In the genomic region with DNA sequence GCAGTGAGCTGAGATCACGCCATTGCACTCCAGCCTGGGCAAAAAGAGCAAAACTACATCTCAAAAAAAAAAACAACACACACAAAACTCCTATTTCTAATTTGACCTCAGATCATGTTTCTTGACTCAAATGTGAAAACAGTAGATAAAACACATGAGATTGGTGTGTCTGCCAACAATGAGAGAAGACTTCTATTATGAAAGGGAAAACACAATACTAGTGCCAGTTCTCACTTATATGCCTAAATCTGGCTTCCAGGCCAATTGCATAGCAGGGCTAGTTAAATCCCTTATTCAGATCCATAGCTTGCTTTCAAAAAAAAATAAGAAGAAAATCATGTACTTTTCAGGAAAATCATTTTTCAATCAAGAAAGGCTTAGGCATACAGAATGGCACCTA, we compare ENCODE assay signal across 13 cellular contexts. TPM values are rescaled to one million over a fixed set of nuclear protein-coding genes. Genes with fewer than 3 reads are reported as not detected.
DNase-seq lines count a peak whose midpoint lies in the region; ATAC-seq and TF ChIP-seq lines count a peak whose summit lies in the region.
"Had no signal": no experiment of that assay in that cellular context is flagged by ENCODE, and none has a peak within 500 bp of the region (broad histone marks: within the 10 kb centered on the region; RNA-seq: fewer than 3 reads in every experiment).

No MANE protein-coding gene starts in this region.

- DNase-seq in activated CD8-positive, alpha-beta memory T cell treated with anti-CD3 and anti-CD28 coated beads, Interleukin-2, amount 10 ng/mL, durations not matched to agents 7 days and 5 days: no peak
- DNase-seq in activated CD8-positive, alpha-beta memory T cell treated with anti-CD3 and anti-CD28 coated beads for 24 hours: no peak
- DNase-seq in choroid plexus epithelial cell (ENCODE audit: low read depth) (peak; percentile 14), fibroblast of the conjunctiva (ENCODE audit: low read depth) (peak; percentile 1), superior temporal gyrus (ENCODE audit: extremely low spot score) (peak; percentile 50), GM10266 (ENCODE audit: extremely low spot score) (no peak), NCI-H82 treated with DMSO at 0.1 percent for 48 hours (lab: John Stamatoyannopoulos, UW; ENCODE audit: unreplicated experiment) (no peak)
- DNase-seq in CD4-positive, alpha-beta T cell: no peak
- DNase-seq: DMS 273 treated with DMSO at 0.1 percent for 48 hours, H7, IMR-90 had no signal

- H3K27ac Mint-ChIP-seq in activated CD8-positive, alpha-beta memory T cell treated with anti-CD3 and anti-CD28 coated beads, Interleukin-2, amount 10 ng/mL, durations not matched to agents 7 days and 5 days: peak overlapping the region; percentile 22
- H3K27ac Mint-ChIP-seq in CD4-positive, alpha-beta T cell: no peak overlapping the region
- H3K27ac Mint-ChIP-seq: GM23338 had no signal

- H3K4me3 Mint-ChIP-seq in activated CD8-positive, alpha-beta memory T cell treated with anti-CD3 and anti-CD28 coated beads, Interleukin-2, amount 10 ng/mL, durations not matched to agents 7 days and 5 days: no peak overlapping the region
- no peak overlapping the region for H3K4me3 Mint-ChIP-seq in CD4-positive, alpha-beta T cell
- H3K4me3 Mint-ChIP-seq: GM23338 had no signal

- no peaks in the 10 kb centered on the region for H3K27me3 ChIP-seq in CD4-positive, alpha-beta T cell (ENCODE audit: control insufficient read depth, insufficient read depth, low read length)

- no peak overlapping the region for H3K27ac ChIP-seq in CD4-positive, alpha-beta T cell (ENCODE audit: low read depth, low read length)
- H3K27ac ChIP-seq: 22Rv1 had no signal

- no peak overlapping the region for H3K4me3 ChIP-seq in choroid plexus epithelial cell (ENCODE audit: low read depth, low read length)
- H3K4me3 ChIP-seq: GM23338 had no signal

- no peak for TF ChIP-seq CTCF in choroid plexus epithelial cell (conservative IDR thresholded peaks at IDR 0.05; ENCODE audit: low read depth, low read length)
- TF ChIP-seq CTCF in GM10266 (IDR thresholded peaks at IDR 0.05; ENCODE audit: control insufficient read depth, insufficient read depth, low read depth, missing control alignments): no peak
- no peak for TF ChIP-seq CTCF in CD4-positive, alpha-beta T cell (IDR thresholded peaks at IDR 0.05)

- CTCF ChIA-PET in activated CD8-positive, alpha-beta memory T cell treated with anti-CD3 and anti-CD28 coated beads, Interleukin-2, amount 10 ng/mL, durations not matched to agents 7 days and 5 days (lab: Charles Lee): no interaction called here
- CTCF ChIA-PET in CD4-positive, alpha-beta T cell (lab: Charles Lee): interaction anchor here (0.6 kb wide), 1 partner anchor 26 kb away, joined by 4 read pairs; no protein-coding TSS in a partner anchor

- no peak for ATAC-seq in activated CD8-positive, alpha-beta memory T cell treated with anti-CD3 and anti-CD28 coated beads, Interleukin-2, amount 10 ng/mL, durations not matched to agents 7 days and 5 days
- ATAC-seq in CD4-positive, alpha-beta T cell (ENCODE audit: poor library complexity): no peak
- ATAC-seq: GM23338 had no signal

- peaks cover 16% of the 10 kb centered on the region for H3K4me1 Mint-ChIP-seq in activated CD8-positive, alpha-beta memory T cell treated with anti-CD3 and anti-CD28 coated beads, Interleukin-2, amount 10 ng/mL, durations not matched to agents 7 days and 5 days
- H3K4me1 Mint-ChIP-seq in CD4-positive, alpha-beta T cell (ENCODE audit: low read depth): peaks cover 18% of the 10 kb centered on the region
- H3K4me1 Mint-ChIP-seq: GM23338 had no signal

- no peaks in the 10 kb centered on the region for H3K9me3 ChIP-seq in CD4-positive, alpha-beta T cell (ENCODE audit: control insufficient read depth, low read length)

- H3K36me3 Mint-ChIP-seq in activated CD8-positive, alpha-beta memory T cell treated with anti-CD3 and anti-CD28 coated beads, Interleukin-2, amount 10 ng/mL, durations not matched to agents 7 days and 5 days: peaks cover 49% of the 10 kb centered on the region
- peaks cover 77% of the 10 kb centered on the region for H3K36me3 Mint-ChIP-seq in CD4-positive, alpha-beta T cell (ENCODE audit: low read depth)

- no peaks in the 10 kb centered on the region for H3K9me3 Mint-ChIP-seq in activated CD8-positive, alpha-beta memory T cell treated with anti-CD3 and anti-CD28 coated beads, Interleukin-2, amount 10 ng/mL, durations not matched to agents 7 days and 5 days (ENCODE audit: low read depth)
- no peaks in the 10 kb centered on the region for H3K9me3 Mint-ChIP-seq in CD4-positive, alpha-beta T cell
- H3K9me3 Mint-ChIP-seq: GM23338 had no signal

- intact Hi-C loops in CD4-positive, alpha-beta T cell (cut with DNase I, micrococcal nuclease): loop anchor here (5.0 kb wide), 2 partner anchors 113 to 193 kb away; a partner anchor contains a TSS

- no peaks in the 10 kb centered on the region for H3K27me3 Mint-ChIP-seq in activated CD8-positive, alpha-beta memory T cell treated with anti-CD3 and anti-CD28 coated beads, Interleukin-2, amount 10 ng/mL, durations not matched to agents 7 days and 5 days
- H3K27me3 Mint-ChIP-seq in CD4-positive, alpha-beta T cell: no peaks in the 10 kb centered on the region

- POLR2A ChIA-PET in CD4-positive, alpha-beta T cell (lab: Charles Lee): no interaction called here

RNA-seq across cellular contexts. Expression of a gene that starts 39.4 kb away (rescaled TPM):
- total RNA-seq in activated CD8-positive, alpha-beta memory T cell treated with anti-CD3 and anti-CD28 coated beads, Interleukin-2, amount 10 ng/mL, durations not matched to agents 7 days and 5 days: 10 to 100 TPM; 87.2 to 88.6 TPM
- 100 to 1,000 TPM; 171 to 175 TPM for total RNA-seq in CD4-positive, alpha-beta T cell

RNA-seq across cellular contexts. Expression of a gene that starts 44.7 kb away (rescaled TPM):
- 1 to 10 TPM; 7.9 to 8.7 TPM for total RNA-seq in activated CD8-positive, alpha-beta memory T cell treated with anti-CD3 and anti-CD28 coated beads, Interleukin-2, amount 10 ng/mL, durations not matched to agents 7 days and 5 days
- 1 to 10 TPM; 7.1 to 7.7 TPM for total RNA-seq in CD4-positive, alpha-beta T cell

Comparison
In these comparisons a context has a peak if more than half of its experiments do, and no peak if none do; other contexts are left out.
1. DNase-seq: peak in choroid plexus epithelial cell (single experiment), fibroblast of the conjunctiva (single experiment) and superior temporal gyrus (single experiment); none in activated CD8-positive, alpha-beta memory T cell treated with anti-CD3 and anti-CD28 coated beads, Interleukin-2, amount 10 ng/mL, durations not matched to agents 7 days and 5 days (single experiment), activated CD8-positive, alpha-beta memory T cell treated with anti-CD3 and anti-CD28 coated beads for 24 hours (single experiment), GM10266 (single experiment), CD4-positive, alpha-beta T cell (0 of 10) and NCI-H82 treated with DMSO at 0.1 percent for 48 hours (single experiment).